Comparison of ENCODE assay signal across 11 cellular contexts in the genomic region with DNA sequence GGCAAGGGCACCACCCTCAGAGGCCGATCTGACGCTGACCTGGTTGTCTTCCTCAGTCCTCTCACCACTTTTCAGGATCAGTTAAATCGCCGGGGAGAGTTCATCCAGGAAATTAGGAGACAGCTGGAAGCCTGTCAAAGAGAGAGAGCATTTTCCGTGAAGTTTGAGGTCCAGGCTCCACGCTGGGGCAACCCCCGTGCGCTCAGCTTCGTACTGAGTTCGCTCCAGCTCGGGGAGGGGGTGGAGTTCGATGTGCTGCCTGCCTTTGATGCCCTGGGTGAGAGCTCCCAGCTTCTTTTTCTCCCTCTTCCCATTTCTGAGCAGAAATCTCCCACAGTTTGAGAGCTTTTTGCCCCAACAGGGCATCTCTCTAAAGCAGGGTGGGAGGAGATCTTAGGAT. TPM values are rescaled to one million over a fixed set of nuclear protein-coding genes. Genes with fewer than 3 reads are reported as not detected.
DNase-seq lines count a peak whose midpoint lies in the region; ATAC-seq, FAIRE-seq and TF ChIP-seq lines count a peak whose summit lies in the region.
"Had no signal": no experiment of that assay in that cellular context is flagged by ENCODE, and none has a peak within 500 bp of the region (broad histone marks: within the 10 kb centered on the region; RNA-seq: fewer than 3 reads in every experiment).

No MANE protein-coding gene starts in this region.

- no peaks in the 10 kb centered on the region for H3K27me3 Mint-ChIP-seq in activated CD4-positive, alpha-beta T cell treated with anti-CD3 and anti-CD28 coated beads, Interleukin-2, amount 10 ng/mL, durations not matched to agents 24 days and 14 days

- H3K9me3 Mint-ChIP-seq in activated CD4-positive, alpha-beta T cell treated with anti-CD3 and anti-CD28 coated beads, Interleukin-2, amount 10 ng/mL, durations not matched to agents 24 days and 14 days: peaks cover 13% of the 10 kb centered on the region

- H3K9me3 ChIP-seq in H1 (ENCODE audit: insufficient read depth in 2 of 2, low read depth in 1 of 2, low read length in 1 of 2) (peaks cover 11 to 13% of the 10 kb centered on the region in 2 experiments), smooth muscle cell (replicated peaks; ENCODE audit: low read depth) (no peaks in the 10 kb centered on the region)

- H3K36me3 Mint-ChIP-seq in activated CD4-positive, alpha-beta T cell treated with anti-CD3 and anti-CD28 coated beads, Interleukin-2, amount 10 ng/mL, durations not matched to agents 24 days and 14 days (ENCODE audit: low read depth): peaks cover 51% of the 10 kb centered on the region

- POLR2A ChIA-PET in H1 (lab: Charles Lee; ENCODE audit: partially characterized antibody): no interaction called here

- no peak overlapping the region for H3K18ac ChIP-seq in H1 (ENCODE audit: extremely low read depth, low read length)

- no peaks in the 10 kb centered on the region for H3K79me1 ChIP-seq in H1 (ENCODE audit: low read depth, low read length)

- H2AFZ ChIP-seq in H1 (ENCODE audit: low read length): 0 out of 2 replicates have a peak overlapping the region, but pooled peaks have one; percentile 17
- H2AFZ ChIP-seq in smooth muscle cell (ENCODE audit: low read depth): no peak overlapping the region

- H2BK15ac ChIP-seq in H1 (ENCODE audit: low read length): no peak overlapping the region

- TF ChIP-seq CTCF in GM12865 (IDR thresholded peaks at IDR 0.05; ENCODE audit: insufficient read depth, low read depth, low read length, missing control alignments) (no peak), H1 (IDR thresholded peaks at IDR 0.05; ENCODE audit: control extremely low read depth in 1 of 3, insufficient read depth in 1 of 3, low read depth in 1 of 3, low read length in 3 of 3) (no peak), smooth muscle cell (IDR thresholded peaks at IDR 0.05; ENCODE audit: borderline replicate concordance, insufficient read depth, poor library complexity, severe bottlenecking) (no peak)

- no peak overlapping the region for H4K91ac ChIP-seq in H1 (replicated peaks; ENCODE audit: insufficient read length, low read length)

- no peaks in the 10 kb centered on the region for H3K23me2 ChIP-seq in H1 (ENCODE audit: low read depth, low read length)

- no peak overlapping the region for H3K56ac ChIP-seq in H1 (replicated peaks; ENCODE audit: insufficient read length, low read depth, low read length)

- no peak overlapping the region for H2BK5ac ChIP-seq in H1 (ENCODE audit: low read depth, low read length)

- H3K4me3 ChIP-seq in GM12865 (ENCODE audit: low read depth, low read length) (peak overlapping the region; percentile 92), H1 (ENCODE audit: extremely low read depth in 1 of 4, insufficient read depth in 2 of 4, low read depth in 3 of 4, low read length in 4 of 4) (no peak overlapping the region), smooth muscle cell (no peak overlapping the region)

- H2BK120ac ChIP-seq in H1 (replicated peaks; ENCODE audit: low read depth, low read length): no peak overlapping the region

- ATAC-seq in sciatic nerve: no peak
- ATAC-seq in GM19395 (IDR thresholded peaks at IDR 0.05; ENCODE audit: unreplicated experiment): no peak

- H2BK12ac ChIP-seq in H1 (ENCODE audit: low read depth, low read length): no peak overlapping the region

- peaks cover 72% of the 10 kb centered on the region for H3K4me1 Mint-ChIP-seq in activated CD4-positive, alpha-beta T cell treated with anti-CD3 and anti-CD28 coated beads, Interleukin-2, amount 10 ng/mL, durations not matched to agents 24 days and 14 days

- H3K4me2 ChIP-seq in H1 (ENCODE audit: insufficient read depth in 1 of 2, low read depth in 2 of 2, low read length in 2 of 2) (no peak overlapping the region), smooth muscle cell (no peak overlapping the region)

- H3K4me3 Mint-ChIP-seq in activated CD4-positive, alpha-beta T cell treated with anti-CD3 and anti-CD28 coated beads, Interleukin-2, amount 10 ng/mL, durations not matched to agents 24 days and 14 days: peak overlapping the region; percentile 100

- DNase-seq in GM12865 (ENCODE audit: low read depth) (no peak), H1 (ENCODE audit: low read depth in 1 of 2, low spot score in 2 of 2) (no peak), putamen (ENCODE audit: low spot score) (no peak), sciatic nerve (ENCODE audit: low spot score) (no peak), smooth muscle cell (lab: John Stamatoyannopoulos, UW; ENCODE audit: unreplicated experiment) (no peak)
- peak; percentile 68 for DNase-seq in activated CD4-positive, alpha-beta T cell treated with anti-CD3 and anti-CD28 coated beads, Interleukin-2, amount 10 ng/mL, durations not matched to agents 24 days and 14 days
- peak; percentile 32 for DNase-seq in stimulated activated CD4-positive, alpha-beta T cell treated with anti-CD3 and anti-CD28 coated beads, Interleukin-4, amount 100 ng/mL, for 24 hours
- DNase-seq: DMS79 treated with DMSO at 0.1 percent for 48 hours, NCI-H187 treated with DMSO at 0.1 percent for 48 hours had no signal

- no peaks in the 10 kb centered on the region for H4K20me1 ChIP-seq in H1 (replicated peaks in 1 of 2; ENCODE audit: control insufficient read depth in 1 of 2, insufficient read depth in 2 of 2, low read length in 2 of 2)
- no peaks in the 10 kb centered on the region for H4K20me1 ChIP-seq in smooth muscle cell (ENCODE audit: low read depth)

- H3K79me2 ChIP-seq in H1 (ENCODE audit: control insufficient read depth in 1 of 2, insufficient read depth in 2 of 2, low read length in 2 of 2) (no peaks in the 10 kb centered on the region), smooth muscle cell (ENCODE audit: low read depth) (no peaks in the 10 kb centered on the region)

- H3K27me3 ChIP-seq in H1 (replicated peaks in 1 of 4; ENCODE audit: control insufficient read depth in 3 of 4, extremely low read depth in 1 of 4, insufficient read depth in 3 of 4, low read length in 3 of 4) (no peaks in the 10 kb centered on the region), smooth muscle cell (ENCODE audit: low read depth) (no peaks in the 10 kb centered on the region)

- CTCF ChIA-PET in H1 (lab: Charles Lee; ENCODE audit: partially characterized antibody): interaction anchor here (0.6 to 1.5 kb wide), 3 partner anchors 84 to 121 kb away, joined by 3 to 4 read pairs (median 3); no protein-coding TSS in a partner anchor

- no peak for TF ChIP-seq EP300 in H1 (IDR thresholded peaks at IDR 0.05; ENCODE audit: borderline replicate concordance in 1 of 2, low read depth in 2 of 2, low read length in 2 of 2)

- H3K23ac ChIP-seq in H1 (ENCODE audit: insufficient read length): no peak overlapping the region

- H2AK5ac ChIP-seq in H1 (ENCODE audit: low read depth, low read length): no peak overlapping the region

- H3K27ac ChIP-seq in H1 (ENCODE audit: low read depth, low read length) (no peak overlapping the region), smooth muscle cell (ENCODE audit: low read depth) (no peak overlapping the region)

- H3K4ac ChIP-seq in H1 (replicated peaks; ENCODE audit: insufficient read length, low read depth, low read length): no peak overlapping the region

- H3K36me3 ChIP-seq in H1 (ENCODE audit: control insufficient read depth in 2 of 4, insufficient read depth in 4 of 4, low read length in 3 of 4) (no peaks in the 10 kb centered on the region; a peak in 1 of 8 replicates), smooth muscle cell (ENCODE audit: low read depth) (no peaks in the 10 kb centered on the region)

- no peaks in the 10 kb centered on the region for H3K4me1 ChIP-seq in H1 (replicated peaks in 1 of 4; ENCODE audit: control insufficient read depth in 3 of 4, insufficient read depth in 4 of 4, low read length in 3 of 4)
- no peaks in the 10 kb centered on the region for H3K4me1 ChIP-seq in smooth muscle cell (ENCODE audit: low read depth)

- no peak overlapping the region; the same call in 1 of the 2 replicates for H4K8ac ChIP-seq in H1 (ENCODE audit: extremely low read depth, insufficient read depth, low read length)

- no peak overlapping the region for H4K5ac ChIP-seq in H1 (ENCODE audit: insufficient read length, low read depth, low read length)

- intact Hi-C loops in activated CD4-positive, alpha-beta T cell treated with anti-CD3 and anti-CD28 coated beads, Interleukin-2, amount 10 ng/mL, durations not matched to agents 24 days and 14 days (cut with micrococcal nuclease): loop anchor here (1.0 to 10.0 kb wide), 2 partner anchors 30 to 246 kb away; partner anchors contain the start of gene OAS3
- intact Hi-C loops in sciatic nerve (cut with DNase I): no loop called here

- H3K14ac ChIP-seq in H1 (ENCODE audit: insufficient read length): no peak overlapping the region

- 80% methylated on average over 11 of the region's 12 CpGs; no CpG with 5 or more reads in 1 of the 2 experiments for WGBS in H1 (ENCODE audit: extremely low coverage in 1 of 2, insufficient coverage in 1 of 2, insufficient read length in 1 of 2, insufficient replicate concordance in 2 of 2, low coverage in 1 of 2, low lambda C conversion rate in 2 of 2, missing lambda C conversion rate in 1 of 2), 2 experiments
- WGBS in smooth muscle cell (ENCODE audit: low lambda C conversion rate): 70% methylated on average over 12 of the region's 12 CpGs

- TF ChIP-seq RAD21 in H1 (IDR thresholded peaks at IDR 0.05 in 1 of 2, conservative IDR thresholded peaks at IDR 0.05 in 1 of 2; ENCODE audit: low read depth in 2 of 2, low read length in 2 of 2): no peak

- no peak for TF ChIP-seq POLR2A in H1 (IDR thresholded peaks at IDR 0.05; ENCODE audit: control extremely low read depth in 1 of 2, low read depth in 2 of 2, low read length in 2 of 2)

- FAIRE-seq in H1 (lab: Jason Lieb, UNC): no peak

- H3K9ac ChIP-seq in H1 (replicated peaks in 1 of 4; ENCODE audit: extremely low read depth in 1 of 4, low read depth in 3 of 4, low read length in 3 of 4) (no peak overlapping the region), smooth muscle cell (ENCODE audit: low read depth) (no peak overlapping the region)

- H2BK20ac ChIP-seq in H1 (ENCODE audit: low read length): no peak overlapping the region

- peak overlapping the region; percentile 97 for H3K27ac Mint-ChIP-seq in activated CD4-positive, alpha-beta T cell treated with anti-CD3 and anti-CD28 coated beads, Interleukin-2, amount 10 ng/mL, durations not matched to agents 24 days and 14 days
- H3K27ac Mint-ChIP-seq: progenitor cell of endocrine pancreas had no signal

- no peaks in the 10 kb centered on the region for H3F3A ChIP-seq in smooth muscle cell (ENCODE audit: low read depth)

RNA-seq across cellular contexts. Expression of gene OAS1, which starts 1.8 kb away (rescaled TPM):
- 24.5 and 28.0 TPM in 2 replicates for total RNA-seq in activated CD4-positive, alpha-beta T cell treated with anti-CD3 and anti-CD28 coated beads, Interleukin-2, amount 10 ng/mL, durations not matched to agents 24 days and 14 days
- not detected in 2 replicates for total RNA-seq in H1 (2021; fragmentation: NEBNext Ultra II Directional; extraction: Animal tissue kit (Norgen Biotek cat#: 25700))
- 0.13 and 0.23 TPM in 2 replicates for polyA plus RNA-seq in H1 (2011; rRNA removed)
- 0.10 TPM for polyA plus RNA-seq in H1 (2011; cell fraction: cytosol; rRNA removed)
- 0.06 TPM for polyA plus RNA-seq in H1 (2011; cell fraction: nucleus; rRNA removed)
- 0.26 to 0.72 TPM (median 0.36 TPM) in 3 of 4 replicates, not detected in the other for polyA plus RNA-seq in H1 (2012, experiment 1 of 2)
- polyA plus RNA-seq in H1 (2012, experiment 2 of 2): 0.17 TPM
- not detected for polyA plus RNA-seq in H1 (2013, experiment 1 of 2)
- polyA plus RNA-seq in H1 (2013, experiment 2 of 2): not detected
- not detected in 2 replicates for polyA minus RNA-seq in H1 (2011; rRNA and poly(A)+ RNA removed)
- polyA minus RNA-seq in H1 (2011; cell fraction: cytosol; rRNA and poly(A)+ RNA removed): not detected
- not detected for polyA minus RNA-seq in H1 (2011; cell fraction: nucleus; rRNA and poly(A)+ RNA removed)
- 19.3 TPM for total RNA-seq in sciatic nerve
- not detected in 2 replicates for total RNA-seq in smooth muscle cell
- polyA plus RNA-seq in smooth muscle cell: 0.27 TPM in 1 of 2 replicates, not detected in the other

RNA-seq across cellular contexts. Expression of gene OAS3, which starts 29.7 kb away (rescaled TPM):
- 47.5 and 48.9 TPM in 2 replicates for total RNA-seq in activated CD4-positive, alpha-beta T cell treated with anti-CD3 and anti-CD28 coated beads, Interleukin-2, amount 10 ng/mL, durations not matched to agents 24 days and 14 days
- total RNA-seq in H1 (2021; fragmentation: NEBNext Ultra II Directional; extraction: Animal tissue kit (Norgen Biotek cat#: 25700)): 0.73 and 1.1 TPM in 2 replicates
- polyA plus RNA-seq in H1 (2011; rRNA removed): 3.7 and 4.3 TPM in 2 replicates
- 1.8 TPM for polyA plus RNA-seq in H1 (2011; cell fraction: cytosol; rRNA removed)
- 3.3 TPM for polyA plus RNA-seq in H1 (2011; cell fraction: nucleus; rRNA removed)
- 1.1 to 2.0 TPM (median 1.6 TPM) in 4 replicates for polyA plus RNA-seq in H1 (2012, experiment 1 of 2)
- polyA plus RNA-seq in H1 (2012, experiment 2 of 2): 0.89 TPM
- 0.49 TPM for polyA plus RNA-seq in H1 (2013, experiment 1 of 2)
- 0.42 TPM for polyA plus RNA-seq in H1 (2013, experiment 2 of 2)
- polyA minus RNA-seq in H1 (2011; rRNA and poly(A)+ RNA removed): 3.6 and 9.5 TPM in 2 replicates
- 3.4 TPM for polyA minus RNA-seq in H1 (2011; cell fraction: cytosol; rRNA and poly(A)+ RNA removed)
- 2.7 TPM for polyA minus RNA-seq in H1 (2011; cell fraction: nucleus; rRNA and poly(A)+ RNA removed)
- total RNA-seq in sciatic nerve: 10.0 TPM
- total RNA-seq in smooth muscle cell: 0.13 and 1.1 TPM in 2 replicates
- polyA plus RNA-seq in smooth muscle cell: 1.9 TPM in 1 of 2 replicates, not detected in the other

Comparison
In these comparisons a context has a peak if more than half of its experiments do, and no peak if none do; other contexts are left out.
1. DNase-seq: peak in activated CD4-positive, alpha-beta T cell treated with anti-CD3 and anti-CD28 coated beads, Interleukin-2, amount 10 ng/mL, durations not matched to agents 24 days and 14 days (single experiment) and stimulated activated CD4-positive, alpha-beta T cell treated with anti-CD3 and anti-CD28 coated beads, Interleukin-4, amount 100 ng/mL, for 24 hours (single experiment); none in GM12865 (single experiment), H1 (0 of 2), putamen (single experiment), sciatic nerve (single experiment) and smooth muscle cell (single experiment).
2. RNA of gene OAS1, which starts 1.8 kb away (total RNA-seq): 24.5 to 28.0 TPM in activated CD4-positive, alpha-beta T cell treated with anti-CD3 and anti-CD28 coated beads, Interleukin-2, amount 10 ng/mL, durations not matched to agents 24 days and 14 days and 19.3 TPM in sciatic nerve (single experiment); not detected in H1 and not detected in smooth muscle cell; every median in the first group is over 10 times any median in the second.